Comparison of ENCODE assay signal across 20 cellular contexts in the genomic region with DNA sequence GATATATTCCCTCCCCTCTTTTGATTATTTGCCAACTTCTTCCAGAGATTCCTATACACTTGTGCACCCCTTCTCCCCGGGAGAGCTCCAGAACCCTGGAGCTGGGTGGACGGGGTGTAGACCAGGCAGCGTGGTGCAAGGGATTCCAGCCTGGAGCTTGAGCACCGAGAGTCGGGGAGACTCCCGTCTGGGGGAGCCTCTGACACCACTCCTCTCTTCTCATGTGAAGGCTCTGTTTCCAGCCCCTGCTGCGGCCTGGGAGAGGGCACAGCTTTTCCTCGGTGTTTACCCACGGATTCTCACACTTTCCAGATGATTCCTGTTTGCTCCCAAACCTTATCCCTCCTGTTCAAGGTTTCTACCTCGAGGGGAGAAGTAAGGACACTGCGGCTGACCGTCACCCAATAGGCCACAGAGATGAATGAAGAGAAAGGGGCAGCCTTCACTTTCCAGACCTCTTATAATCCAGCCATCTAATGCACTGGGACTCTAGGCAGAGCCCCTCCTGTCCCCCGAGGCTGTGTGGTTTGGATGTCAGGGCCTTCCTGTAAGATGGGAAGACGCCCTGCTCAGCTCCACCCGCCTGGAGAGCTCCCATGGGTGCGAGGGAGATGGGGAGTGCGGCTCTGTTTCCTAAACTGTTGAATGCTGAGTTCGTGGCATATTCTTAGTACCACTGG.
DNase-seq lines count a peak whose midpoint lies in the region; ATAC-seq and TF ChIP-seq lines count a peak whose summit lies in the region.
"Had no signal": no experiment of that assay in that cellular context is flagged by ENCODE, and none has a peak within 500 bp of the region (broad histone marks: within the 10 kb centered on the region; RNA-seq: fewer than 3 reads in every experiment).

No MANE protein-coding gene starts in this region.

- H3K4me3 Mint-ChIP-seq in memory B cell = no peak overlapping the region
- H3K4me3 Mint-ChIP-seq in stimulated activated naive B cell treated with anti-CD40 and anti-IgM and Interleukin-4, amounts not matched to agents 10 μg/mL and 1 μg/mL and 100 μg/mL, for 72 hours = no peak overlapping the region
- H3K4me3 Mint-ChIP-seq: CD4-positive, alpha-beta memory T cell; HFFc6 had no signal

- H3K4me1 Mint-ChIP-seq in memory B cell = peaks cover 22% of the 10 kb centered on the region
- H3K4me1 Mint-ChIP-seq in stimulated activated naive B cell treated with anti-CD40 and anti-IgM and Interleukin-4, amounts not matched to agents 10 μg/mL and 1 μg/mL and 100 μg/mL, for 72 hours = peaks cover 40 to 75% of the 10 kb centered on the region in 2 donors

- peak; percentile 31 for DNase-seq in activated effector memory CD4-positive, alpha-beta T cell treated with anti-CD3 and anti-CD28 coated beads, Interleukin-2, amount 50 U/mL, for 16 hours
- DNase-seq in activated effector memory CD4-positive, alpha-beta T cell treated with Interleukin-2 at 50 U/mL for 16 hours = no peak
- DNase-seq in WERI-Rb-1 (peak; percentile 8), memory B cell (ENCODE audit: low spot score in 2 of 2) (no peak), NCI-H146 (lab: John Stamatoyannopoulos, UW) (no peak)
- DNase-seq in stimulated activated naive B cell treated with anti-CD40 and anti-IgM and Interleukin-4, amounts not matched to agents 10 μg/mL and 1 μg/mL and 100 μg/mL, for 72 hours = no peak
- DNase-seq: ACHN; AML-193; Calu3; CD4-positive, alpha-beta memory T cell; DMS53; HFFc6; KBM-7; NCI-H1048; NCI-H1436 treated with DMSO at 0.1 percent for 48 hours; NCI-H2081 treated with DMSO at 0.1 percent for 48 hours; NCI-H524 treated with DMSO at 0.1 percent for 48 hours; Peyer's patch; Right ventricle myocardium superior had no signal

- no peak overlapping the region for H3K27ac ChIP-seq in WERI-Rb-1
- no peak overlapping the region for H3K27ac ChIP-seq in gastroesophageal sphincter
- H3K27ac ChIP-seq: Peyer's patch had no signal

- H3K27me3 Mint-ChIP-seq in memory B cell = no peaks in the 10 kb centered on the region
- H3K27me3 Mint-ChIP-seq in stimulated activated naive B cell treated with anti-CD40 and anti-IgM and Interleukin-4, amounts not matched to agents 10 μg/mL and 1 μg/mL and 100 μg/mL, for 72 hours = no peaks in the 10 kb centered on the region
- H3K27me3 Mint-ChIP-seq: CD4-positive, alpha-beta memory T cell had no signal

- H3K27ac Mint-ChIP-seq in memory B cell = peak overlapping the region; percentile 47
- H3K27ac Mint-ChIP-seq in stimulated activated naive B cell treated with anti-CD40 and anti-IgM and Interleukin-4, amounts not matched to agents 10 μg/mL and 1 μg/mL and 100 μg/mL, for 72 hours = peak overlapping the region; percentile 51
- H3K27ac Mint-ChIP-seq: HFFc6 had no signal

- no peaks in the 10 kb centered on the region for H3K9me3 Mint-ChIP-seq in memory B cell
- peaks cover 1 to 7% of the 10 kb centered on the region in 2 donors for H3K9me3 Mint-ChIP-seq in stimulated activated naive B cell treated with anti-CD40 and anti-IgM and Interleukin-4, amounts not matched to agents 10 μg/mL and 1 μg/mL and 100 μg/mL, for 72 hours
- H3K9me3 Mint-ChIP-seq: HFFc6 had no signal

- TF ChIP-seq CTCF in WERI-Rb-1 (IDR thresholded peaks at IDR 0.05; ENCODE audit: low read depth, low read length) (no peak), gastroesophageal sphincter (IDR thresholded peaks at IDR 0.05) (no peak)

- no peaks in the 10 kb centered on the region for H3K9me3 ChIP-seq in WERI-Rb-1 (ENCODE audit: severe bottlenecking)
- H3K9me3 ChIP-seq in gastroesophageal sphincter = no peaks in the 10 kb centered on the region
- H3K9me3 ChIP-seq: Peyer's patch had no signal

- no peak for TF ChIP-seq EP300 in gastroesophageal sphincter (IDR thresholded peaks at IDR 0.05)

- H3K36me3 ChIP-seq in WERI-Rb-1 (no peaks in the 10 kb centered on the region), gastroesophageal sphincter (peaks cover 0 to 4% of the 10 kb centered on the region in 2 donors)
- H3K36me3 ChIP-seq: Peyer's patch had no signal

- no peaks in the 10 kb centered on the region for H3K4me1 ChIP-seq in gastroesophageal sphincter

- H3K27me3 ChIP-seq in WERI-Rb-1 (ENCODE audit: insufficient read depth, low read depth, severe bottlenecking) (no peaks in the 10 kb centered on the region), gastroesophageal sphincter (no peaks in the 10 kb centered on the region)
- H3K27me3 ChIP-seq: Peyer's patch had no signal

- TF ChIP-seq POLR2A in gastroesophageal sphincter (IDR thresholded peaks at IDR 0.05) = no peak

- no peak for ATAC-seq in memory B cell (ENCODE audit: low read depth)
- ATAC-seq in stimulated activated naive B cell treated with anti-CD40 and anti-IgM and Interleukin-4, amounts not matched to agents 10 μg/mL and 1 μg/mL and 100 μg/mL, for 72 hours (replicated peaks) = no peak
- no peak for ATAC-seq in gastroesophageal sphincter

- peaks cover 5% of the 10 kb centered on the region for H3K36me3 Mint-ChIP-seq in memory B cell
- H3K36me3 Mint-ChIP-seq in stimulated activated naive B cell treated with anti-CD40 and anti-IgM and Interleukin-4, amounts not matched to agents 10 μg/mL and 1 μg/mL and 100 μg/mL, for 72 hours = peaks cover 10 to 23% of the 10 kb centered on the region in 2 donors

- H3K4me3 ChIP-seq in WERI-Rb-1 (ENCODE audit: low read depth, low read length) (no peak overlapping the region), gastroesophageal sphincter (no peak overlapping the region)
- H3K4me3 ChIP-seq: Peyer's patch had no signal

- 76 to 100% methylated on average over 3 to 4 of the region's 18 CpGs for WGBS in gastroesophageal sphincter (ENCODE audit: low coverage in 1 of 2), 2 donors

Comparison
In these comparisons a context has a peak if more than half of its experiments do, and no peak if none do; other contexts are left out.
1. DNase-seq: peak in activated effector memory CD4-positive, alpha-beta T cell treated with anti-CD3 and anti-CD28 coated beads, Interleukin-2, amount 50 U/mL, for 16 hours (single experiment) and WERI-Rb-1 (single experiment); none in activated effector memory CD4-positive, alpha-beta T cell treated with Interleukin-2 at 50 U/mL for 16 hours (single experiment), memory B cell (0 of 2), stimulated activated naive B cell treated with anti-CD40 and anti-IgM and Interleukin-4, amounts not matched to agents 10 μg/mL and 1 μg/mL and 100 μg/mL, for 72 hours (single experiment) and NCI-H146 (single experiment).